9 cellular contexts compared by ENCODE assay signal in the genomic region with DNA sequence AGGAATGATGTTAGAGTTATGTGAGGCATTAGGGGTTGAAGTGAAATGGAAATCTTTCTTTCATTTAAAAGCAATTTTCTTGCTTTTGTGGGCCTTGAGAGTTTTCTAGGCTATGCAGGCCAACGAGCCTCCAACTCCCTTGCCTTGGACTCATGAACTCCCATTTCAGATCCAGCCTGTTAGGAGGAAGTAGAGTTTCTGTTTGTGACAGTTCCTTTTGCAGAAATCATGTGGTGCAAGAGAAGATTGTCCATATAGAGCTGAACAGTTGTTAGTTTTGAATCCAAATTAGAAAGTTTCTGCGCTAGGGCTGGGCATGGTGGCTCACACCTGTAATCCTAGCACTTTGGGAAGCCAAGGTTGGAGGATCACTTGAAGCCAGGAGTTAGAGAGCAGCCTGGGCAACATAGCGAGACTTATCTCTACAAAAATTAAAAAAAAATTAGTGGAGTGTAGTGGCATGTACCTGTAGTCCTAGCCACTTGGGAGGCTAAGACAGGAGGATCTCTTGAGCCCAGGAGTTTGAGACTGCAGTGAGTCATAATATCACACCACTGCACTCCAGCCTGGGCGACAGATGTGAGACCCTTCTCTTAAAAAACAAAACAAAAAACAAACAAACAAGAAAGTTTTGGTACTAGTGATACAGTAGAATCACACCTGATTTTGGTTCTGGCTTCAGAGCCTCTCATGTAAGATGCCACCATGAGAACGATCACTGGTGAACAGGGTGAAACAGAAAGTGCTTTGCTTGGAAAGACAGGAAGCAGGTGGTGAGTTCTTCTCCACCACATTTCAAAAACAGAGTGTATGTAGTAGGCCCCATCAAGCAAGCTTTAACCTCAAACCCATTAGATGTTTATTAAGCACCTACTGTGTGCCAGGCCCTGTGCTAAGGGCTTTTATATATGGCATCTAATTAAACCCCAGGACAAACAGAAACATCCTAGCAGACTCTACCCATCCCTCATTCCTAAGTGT. TPM values are rescaled to one million over a fixed set of nuclear protein-coding genes. Genes with fewer than 3 reads are reported as not detected.
DNase-seq lines count a peak whose midpoint lies in the region; ATAC-seq and TF ChIP-seq lines count a peak whose summit lies in the region.
"Had no signal": no experiment of that assay in that cellular context is flagged by ENCODE, and none has a peak within 500 bp of the region (broad histone marks: within the 10 kb centered on the region; RNA-seq: fewer than 3 reads in every experiment).

No MANE protein-coding gene starts in this region.

- H3K36me3 Mint-ChIP-seq in activated CD4-positive, alpha-beta T cell treated with anti-CD3 and anti-CD28 coated beads, Interleukin-2, amount 10 ng/mL, durations not matched to agents 24 days and 14 days (ENCODE audit: low read depth), result peaks cover 2% of the 10 kb centered on the region

- H3K27me3 ChIP-seq in spleen (replicated peaks in 1 of 7), result no peaks in the 10 kb centered on the region

- H3K4me1 Mint-ChIP-seq in activated CD4-positive, alpha-beta T cell treated with anti-CD3 and anti-CD28 coated beads, Interleukin-2, amount 10 ng/mL, durations not matched to agents 24 days and 14 days, result peaks cover 33% of the 10 kb centered on the region

- peak; percentile 89 for ATAC-seq in HG02973 (IDR thresholded peaks at IDR 0.05; ENCODE audit: unreplicated experiment)
- ATAC-seq: A549 had no signal

- H3K36me3 ChIP-seq in spleen, result no peaks in the 10 kb centered on the region

- no peaks in the 10 kb centered on the region for H3K27me3 Mint-ChIP-seq in activated CD4-positive, alpha-beta T cell treated with anti-CD3 and anti-CD28 coated beads, Interleukin-2, amount 10 ng/mL, durations not matched to agents 24 days and 14 days

- TF ChIP-seq CTCF in spleen (IDR thresholded peaks at IDR 0.05 in 8 of 11, conservative IDR thresholded peaks at IDR 0.05 in 3 of 11), result no peak

- H3K27ac ChIP-seq in spleen, result peak overlapping the region; percentile 62 to 85 (median 81)
- H3K27ac ChIP-seq: A549 had no signal

- peak overlapping the region in 1 of 8 donors; percentile 20 for H3K4me3 ChIP-seq in spleen
- H3K4me3 ChIP-seq: A549 had no signal

- peak; percentile 84 for DNase-seq in activated CD4-positive, alpha-beta T cell treated with anti-CD3 and anti-CD28 coated beads, Interleukin-2, amount 10 ng/mL, durations not matched to agents 24 days and 14 days
- no peak for DNase-seq in activated CD4-positive, alpha-beta T cell treated with anti-CD3 and anti-CD28 coated beads for 48 hours
- DNase-seq in SKM-1 treated with dmso at 0.1 percent for 144 hours (lab: John Stamatoyannopoulos, UW; ENCODE audit: unreplicated experiment) (peak; percentile 45), spleen (no peak), NCI-H1092 treated with DMSO at 0.1 percent for 48 hours (lab: John Stamatoyannopoulos, UW) (no peak), iPS-NIHi11 (ENCODE audit: low spot score) (no peak), RKO (ENCODE audit: low spot score) (no peak)

- peak overlapping the region; percentile 51 for H3K4me3 Mint-ChIP-seq in activated CD4-positive, alpha-beta T cell treated with anti-CD3 and anti-CD28 coated beads, Interleukin-2, amount 10 ng/mL, durations not matched to agents 24 days and 14 days

- WGBS in spleen, 5 donors, result 35 to 55% (median 48%) methylated on average over 5 of the region's 5 CpGs

- intact Hi-C loops in activated CD4-positive, alpha-beta T cell treated with anti-CD3 and anti-CD28 coated beads, Interleukin-2, amount 10 ng/mL, durations not matched to agents 24 days and 14 days (cut with micrococcal nuclease), result loop anchor here (2.0 to 10.0 kb wide), 4 partner anchors 34 to 600 kb away; a partner anchor contains a TSS
- intact Hi-C loops in spleen (cut with DNase I; ENCODE audit: low total_unique reads), result no loop called here

- H3K27ac Mint-ChIP-seq in activated CD4-positive, alpha-beta T cell treated with anti-CD3 and anti-CD28 coated beads, Interleukin-2, amount 10 ng/mL, durations not matched to agents 24 days and 14 days, result peak overlapping the region; percentile 81

- TF ChIP-seq POLR2A in spleen (IDR thresholded peaks at IDR 0.05), result no peak

- H3K4me1 ChIP-seq in spleen, result peaks cover 8 to 40% (median 27%) of the 10 kb centered on the region in 6 donors
- H3K4me1 ChIP-seq: A549 had no signal

- no peaks in the 10 kb centered on the region for H3K9me3 ChIP-seq in spleen
- H3K9me3 ChIP-seq: A549 had no signal

- peaks cover 11% of the 10 kb centered on the region for H3K9me3 Mint-ChIP-seq in activated CD4-positive, alpha-beta T cell treated with anti-CD3 and anti-CD28 coated beads, Interleukin-2, amount 10 ng/mL, durations not matched to agents 24 days and 14 days

RNA-seq across cellular contexts. Expression of a gene that starts 47.5 kb away (rescaled TPM):
- total RNA-seq in activated CD4-positive, alpha-beta T cell treated with anti-CD3 and anti-CD28 coated beads, Interleukin-2, amount 10 ng/mL, durations not matched to agents 24 days and 14 days, result 55.1 and 62.9 TPM in 2 replicates
- total RNA-seq in spleen, result 100 to 1,000 TPM; 184 to 255 (median 205) TPM
- polyA plus RNA-seq in spleen, result 10 to 100 TPM; 13.4 to 14.7 (median 14.4) TPM

Comparison
In these comparisons a context has a peak if more than half of its experiments do, and no peak if none do; other contexts are left out.
1. DNase-seq: peak in activated CD4-positive, alpha-beta T cell treated with anti-CD3 and anti-CD28 coated beads, Interleukin-2, amount 10 ng/mL, durations not matched to agents 24 days and 14 days (single experiment) and SKM-1 treated with dmso at 0.1 percent for 144 hours (single experiment); none in activated CD4-positive, alpha-beta T cell treated with anti-CD3 and anti-CD28 coated beads for 48 hours (single experiment), spleen (single experiment), NCI-H1092 treated with DMSO at 0.1 percent for 48 hours (single experiment), iPS-NIHi11 (single experiment) and RKO (single experiment).